Comparison of ENCODE assay signal across 26 cellular contexts in the genomic region with DNA sequence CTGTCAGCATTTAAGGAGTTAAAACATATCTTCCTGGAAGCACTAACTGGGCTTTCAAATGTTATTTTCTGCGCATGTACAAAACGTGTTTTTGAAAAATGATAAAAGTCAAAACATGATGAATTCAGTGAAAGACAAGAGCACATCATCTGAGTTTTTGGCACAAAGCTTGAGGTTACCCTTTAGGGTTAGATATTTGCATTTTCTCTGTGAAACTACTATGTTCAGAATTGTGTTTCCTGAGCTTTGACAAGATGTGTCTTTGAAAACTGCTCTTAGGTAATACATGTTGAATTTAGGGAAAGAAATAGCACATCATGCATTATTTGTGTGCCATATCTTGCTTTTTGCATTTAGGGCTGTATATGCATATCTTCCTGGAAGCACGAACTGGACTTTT.
"Had no signal": no experiment of that assay in that cellular context is flagged by ENCODE, and none has a peak within 500 bp of the region (broad histone marks: within the 10 kb centered on the region; RNA-seq: fewer than 3 reads in every experiment).

No MANE protein-coding gene starts in this region.

- ATAC-seq: stimulated activated effector memory CD8-positive, alpha-beta T cell treated with anti-CD3 and anti-CD28 coated beads, Interleukin-12 subunit alpha, Interleukin-12 subunit beta, amount 100 ng/mL, for 72 hours; stimulated activated memory B cell treated with anti-CD40 and anti-IgM and Interleukin-4, amounts not matched to agents 10 μg/mL and 1 μg/mL and 100 μg/mL, for 72 hours; stimulated activated naive B cell treated with anti-CD40 and anti-IgM and Interleukin-4, amounts not matched to agents 10 μg/mL and 1 μg/mL and 100 μg/mL, for 72 hours; stimulated activated naive CD8-positive, alpha-beta T cell treated with anti-CD3 and anti-CD28 coated beads, Interleukin-15, amount 100 ng/mL, for 72 hours; stimulated activated naive CD8-positive, alpha-beta T cell treated with anti-CD3 and anti-CD28 coated beads, Interleukin-15, Interleukin-2, amounts not matched to agents 100 U/mL and 50 U/mL, for 24 hours; upper lobe of right lung had no signal

- H3K4me1 ChIP-seq: stomach, suprapubic skin, testis, tibial artery, tibial nerve, transverse colon, upper lobe of left lung, upper lobe of right lung, uterus, vagina had no signal

- H3K36me3 ChIP-seq: stomach, suprapubic skin, thoracic aorta, tibial artery, tibial nerve, transverse colon, upper lobe of left lung, upper lobe of right lung, uterus, vagina had no signal

- DNase-seq: stimulated activated CD4-positive, alpha-beta T cell treated with anti-CD3 and anti-CD28 coated beads, Interleukin-2, amount 100 ng/mL, for 48 hours; stimulated activated CD4-positive, alpha-beta T cell treated with anti-CD3 and anti-CD28 coated beads, Interleukin-4, amount 100 ng/mL, for 1 hour; stimulated activated CD4-positive, alpha-beta T cell treated with anti-CD3 and anti-CD28 coated beads, Interleukin-4, amount 100 ng/mL, for 24 hours; stimulated activated CD4-positive, alpha-beta T cell treated with anti-CD3 and anti-CD28 coated beads, Interleukin-4, amount 100 ng/mL, for 4 hours; stimulated activated CD8-positive, alpha-beta memory T cell treated with anti-CD3 and anti-CD28 coated beads, Interleukin-4, amount 100 ng/mL, for 48 hours; stimulated activated naive B cell treated with anti-CD40 and anti-IgM and Interleukin-4, amounts not matched to agents 10 μg/mL and 1 μg/mL and 100 μg/mL, for 72 hours; stimulated activated naive CD4-positive, alpha-beta T cell; stimulated activated naive CD4-positive, alpha-beta T cell treated with Interleukin-2 at 50 U/mL for 16 hours; stimulated activated naive CD8-positive, alpha-beta T cell treated with anti-CD3 and anti-CD28 coated beads, Interleukin-15, amount 100 ng/mL, for 72 hours; stimulated activated naive CD8-positive, alpha-beta T cell treated with anti-CD3 and anti-CD28 coated beads, Interleukin-15, Interleukin-2, amounts not matched to agents 100 U/mL and 50 U/mL, for 24 hours; stomach; substantia nigra; testis; tibial artery; transverse colon; trophoblast cell; upper lobe of left lung; upper lobe of right lung; uterus had no signal

- FAIRE-seq: urothelium cell line had no signal

- H3K27ac ChIP-seq: stomach, suprapubic skin, testis, thoracic aorta, tibial artery, tibial nerve, transverse colon, upper lobe of left lung, upper lobe of right lung, uterus, vagina had no signal

- H3K4me3 ChIP-seq: stomach, suprapubic skin, testis, thoracic aorta, tibial artery, tibial nerve, transverse colon, upper lobe of left lung, upper lobe of right lung, uterus, vagina had no signal

- H3K9me3 ChIP-seq: stomach, suprapubic skin, testis, thoracic aorta, tibial artery, tibial nerve, transverse colon, upper lobe of left lung, upper lobe of right lung, uterus, vagina had no signal

- H3K27me3 ChIP-seq: testis, upper lobe of left lung, vagina had no signal
